In the genomic region with DNA sequence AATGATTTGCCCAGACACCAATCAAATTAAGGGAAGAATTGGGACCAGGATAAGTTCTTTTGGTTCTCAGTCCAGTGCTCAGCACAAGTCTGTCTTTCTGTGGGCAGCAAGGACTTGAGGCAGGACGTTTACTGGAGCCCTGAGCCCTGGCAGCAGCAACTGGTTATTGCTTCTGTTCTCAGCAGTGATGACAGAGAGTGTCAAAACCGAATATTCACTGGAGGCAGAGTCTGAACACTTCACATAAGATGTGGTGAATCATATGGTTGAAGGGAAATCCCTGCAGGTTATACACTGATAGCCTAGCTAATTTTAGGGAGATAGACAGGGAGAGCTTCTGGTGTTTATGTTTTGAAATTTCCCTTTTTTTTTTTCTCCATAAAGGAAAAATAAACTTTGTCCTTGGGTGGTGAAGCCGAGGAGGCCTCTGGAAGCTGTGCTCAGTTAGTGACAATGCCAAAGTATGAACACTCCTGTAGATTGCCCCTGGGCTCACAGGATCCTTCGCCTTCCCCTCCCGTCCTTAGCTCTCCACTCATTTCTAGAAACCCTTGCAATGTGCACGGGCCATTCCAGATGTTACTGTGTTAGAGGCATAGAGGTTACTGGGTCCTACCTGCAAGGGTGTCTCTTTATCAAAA, we compare ENCODE assay signal across 16 cellular contexts. TPM values are rescaled to one million over a fixed set of nuclear protein-coding genes. Genes with fewer than 3 reads are reported as not detected.
DNase-seq lines count a peak whose midpoint lies in the region; TF ChIP-seq lines count a peak whose summit lies in the region.
"Had no signal": no experiment of that assay in that cellular context is flagged by ENCODE, and none has a peak within 500 bp of the region (broad histone marks: within the 10 kb centered on the region; RNA-seq: fewer than 3 reads in every experiment).

No MANE protein-coding gene starts in this region.

- BruUV-seq in mammary epithelial cell (replicated peaks; lab: Mats Ljungman, UMichigan) (no TSS peak), MCF 10A (replicated peaks; lab: Mats Ljungman, UMichigan) (no TSS peak)

- H3K36me3 Mint-ChIP-seq in MCF 10A (ENCODE audit: insufficient read depth, unreplicated experiment): no peaks in the 10 kb centered on the region

- TF ChIP-seq CTCF in mammary epithelial cell (conservative IDR thresholded peaks at IDR 0.05 in 1 of 2, IDR thresholded peaks at IDR 0.05 in 1 of 2; ENCODE audit: extremely low read depth in 1 of 2, insufficient read depth in 1 of 2, low read depth in 1 of 2, low read length in 2 of 2): no peak
- TF ChIP-seq CTCF in MCF 10A (IDR thresholded peaks at IDR 0.05; ENCODE audit: unreplicated experiment): no peak
- no peak for TF ChIP-seq CTCF in thyroid gland (IDR thresholded peaks at IDR 0.05)

- H3K27ac Mint-ChIP-seq in MCF 10A (ENCODE audit: low read depth, unreplicated experiment): no peak overlapping the region

- H3K4me3 ChIP-seq in mammary epithelial cell (replicated peaks in 1 of 3; ENCODE audit: insufficient read depth in 1 of 3, low read depth in 2 of 3, low read length in 3 of 3) (no peak overlapping the region), thyroid gland (replicated peaks in 1 of 3) (no peak overlapping the region)
- H3K4me3 ChIP-seq: Peyer's patch had no signal

- peak; percentile 44 for DNase-seq in mammary epithelial cell
- no peak for DNase-seq in MCF 10A (ENCODE audit: unreplicated experiment)
- peak; percentile 12 for DNase-seq in T1000 (lab: John Stamatoyannopoulos, UW)
- peak; percentile 37 for DNase-seq in glomerular visceral epithelial cell (ENCODE audit: extremely low spot score)
- peak in 1 of 2 donors; percentile 18 for DNase-seq in thyroid gland
- no peak for DNase-seq in foreskin melanocyte
- no peak for DNase-seq in T-helper 9 cell
- DNase-seq in DMS153 treated with DMSO at 0.1 percent for 48 hours (lab: John Stamatoyannopoulos, UW; ENCODE audit: unreplicated experiment): no peak
- DNase-seq: 8988T, GOT3, KG1, NCI-H1092, NCI-H446 treated with DMSO at 0.1 percent for 48 hours, NCI-H82, Peyer's patch had no signal

- H4K20me1 ChIP-seq in mammary epithelial cell (ENCODE audit: insufficient read depth, low read length): no peaks in the 10 kb centered on the region

- H3K36me3 ChIP-seq in mammary epithelial cell (ENCODE audit: insufficient read depth, low read length): no peaks in the 10 kb centered on the region
- H3K36me3 ChIP-seq in thyroid gland: no peaks in the 10 kb centered on the region
- H3K36me3 ChIP-seq: Peyer's patch had no signal

- H3K9me3 ChIP-seq in mammary epithelial cell (replicated peaks; ENCODE audit: insufficient read depth, low read length) (no peaks in the 10 kb centered on the region), thyroid gland (no peaks in the 10 kb centered on the region)

- CTCF ChIA-PET in mammary epithelial cell (lab: Charles Lee; ENCODE audit: low non-redundant PET) (no interaction called here), MCF 10A (lab: Yijun Ruan, JAX) (interaction anchor here (0.9 kb wide), 2 partner anchors 22 to 136 kb away, joined by 3 to 4 read pairs; no protein-coding TSS in a partner anchor)

- H3K27me3 ChIP-seq in mammary epithelial cell (ENCODE audit: insufficient read depth, low read length): no peaks in the 10 kb centered on the region
- no peaks in the 10 kb centered on the region for H3K27me3 ChIP-seq in thyroid gland
- H3K27me3 ChIP-seq: Peyer's patch had no signal

- TF ChIP-seq POLR2A in thyroid gland (IDR thresholded peaks at IDR 0.05): no peak

- no peaks in the 10 kb centered on the region for H3K79me2 ChIP-seq in mammary epithelial cell (ENCODE audit: insufficient read depth, low read length)

- H3K9me3 Mint-ChIP-seq in MCF 10A (ENCODE audit: unreplicated experiment): no peaks in the 10 kb centered on the region

- intact Hi-C loops in mammary epithelial cell (cut with micrococcal nuclease) (no loop called here), MCF 10A (cut with micrococcal nuclease) (no loop called here), thyroid gland (cut with DNase I) (loop anchor here (10.0 kb wide), 1 partner anchor 61 kb away; no protein-coding TSS in a partner anchor)

- 84% methylated on average over 6 of the region's 6 CpGs for WGBS in mammary epithelial cell (ENCODE audit: low coverage, missing lambda C conversion rate)
- 70 to 82% methylated on average over 6 of the region's 6 CpGs for WGBS in thyroid gland, 2 donors

- H3K4me3 Mint-ChIP-seq in MCF 10A (ENCODE audit: unreplicated experiment): no peak overlapping the region

- H3K4me1 Mint-ChIP-seq in MCF 10A (ENCODE audit: insufficient read depth, unreplicated experiment): no peaks in the 10 kb centered on the region

- H3K9ac ChIP-seq in mammary epithelial cell (ENCODE audit: insufficient read depth, low read length): no peak overlapping the region

- H2AFZ ChIP-seq in mammary epithelial cell (ENCODE audit: low read depth, low read length): no peak overlapping the region

- H3K27me3 Mint-ChIP-seq in MCF 10A (ENCODE audit: insufficient read depth, unreplicated experiment): no peaks in the 10 kb centered on the region

- POLR2A ChIA-PET in MCF 10A (lab: Yijun Ruan, JAX): interaction anchor here (0.6 kb wide), 1 partner anchor 258 kb away, joined by 3 read pairs; no protein-coding TSS in a partner anchor

- H3K27ac ChIP-seq in mammary epithelial cell (ENCODE audit: insufficient read depth, low read depth, low read length) (no peak overlapping the region), thyroid gland (peak overlapping the region in 2 of 3 donors; percentile 37 to 45)
- H3K27ac ChIP-seq: C4-2B, Peyer's patch had no signal

- in situ Hi-C loops in mammary epithelial cell (cut with MboI; ENCODE audit: low sequenced_read_pairs in 2 of 2): loop anchor here in 1 of 2 donors (10.0 kb wide), 1 partner anchor 141 kb away; no protein-coding TSS in a partner anchor

- dilution Hi-C loops in mammary epithelial cell (cut with HindIII; ENCODE audit: low sequenced_read_pairs): no loop called here

- no peak overlapping the region for H3K4me2 ChIP-seq in mammary epithelial cell (ENCODE audit: insufficient read depth, low read depth, low read length)

- H3K4me1 ChIP-seq in mammary epithelial cell (ENCODE audit: insufficient read depth, low read length) (peaks cover 32% of the 10 kb centered on the region), thyroid gland (peaks cover 19 to 31% of the 10 kb centered on the region in 2 donors)
- H3K4me1 ChIP-seq: Peyer's patch had no signal

RNA-seq across cellular contexts. Expression of a gene that starts 26.3 kb away (rescaled TPM):
- total RNA-seq in mammary epithelial cell (1 to 10 TPM in 1 of 2 donors, under 1 TPM in 1; 0.28 to 1.0 TPM), MCF 10A (2022) (0.42 TPM in 1 of 2 replicates, not detected in the other), thyroid gland (1 to 10 TPM; 3.0 to 6.6 (median 4.6) TPM)
- 0.07 TPM for polyA plus RNA-seq in mammary epithelial cell
- 1.4 TPM for polyA minus RNA-seq in mammary epithelial cell

Comparison
In these comparisons a context has a peak if more than half of its experiments do, and no peak if none do; other contexts are left out.
1. DNase-seq: peak in mammary epithelial cell (single experiment), T1000 (single experiment) and glomerular visceral epithelial cell (single experiment); none in MCF 10A (single experiment), foreskin melanocyte (single experiment), T-helper 9 cell (single experiment) and DMS153 treated with DMSO at 0.1 percent for 48 hours (single experiment).